ENCODE assay signal across 1 cellular context in genomic region chr10:103125323-103126267, GRCh38.
TF ChIP-seq lines count a peak whose summit lies in the region.

No MANE protein-coding gene starts in this region.

TF ChIP-seq in IMR-90, 13 proteins besides CTCF, POLR2A, EP300 and RAD21 (continued from another document):
- no peak for TF ChIP-seq ELK1 (IDR thresholded peaks at IDR 0.05; ENCODE audit: borderline replicate concordance, low read depth, low read length)
